ENCODE assay signal across 16 cellular contexts in genomic region chr12:83954071-83954789, GRCh38.
"Had no signal": no experiment of that assay in that cellular context is flagged by ENCODE, and none has a peak within 500 bp of the region (broad histone marks: within the 10 kb centered on the region; RNA-seq: fewer than 3 reads in every experiment).

No MANE protein-coding gene starts in this region.

- H3K36me3 Mint-ChIP-seq: activated naive CD4-positive, alpha-beta T cell treated with anti-CD3 and anti-CD28 coated beads, Interleukin-2, amount 10 ng/mL, durations not matched to agents 7 days and 5 days; stimulated activated memory B cell treated with anti-CD40 and anti-IgM and Interleukin-4, amounts not matched to agents 10 μg/mL and 1 μg/mL and 100 μg/mL, for 72 hours had no signal

- H3K4me3 Mint-ChIP-seq: activated CD4-positive, alpha-beta memory T cell treated with anti-CD3 and anti-CD28 coated beads, Interleukin-2, amount 10 ng/mL, durations not matched to agents 7 days and 5 days; activated naive CD4-positive, alpha-beta T cell treated with anti-CD3 and anti-CD28 coated beads, Interleukin-2, amount 10 ng/mL, durations not matched to agents 7 days and 5 days; activated T-cell treated with anti-CD3 and anti-CD28 coated beads, Interleukin-2, amount 50 U/mL, for 24 hours; naive B cell; stimulated activated memory B cell treated with anti-CD40 and anti-IgM and Interleukin-4, amounts not matched to agents 10 μg/mL and 1 μg/mL and 100 μg/mL, for 72 hours had no signal

- H3K9me3 Mint-ChIP-seq: activated CD4-positive, alpha-beta memory T cell treated with anti-CD3 and anti-CD28 coated beads, Interleukin-2, amount 10 ng/mL, durations not matched to agents 7 days and 5 days; activated naive CD4-positive, alpha-beta T cell treated with anti-CD3 and anti-CD28 coated beads, Interleukin-2, amount 10 ng/mL, durations not matched to agents 7 days and 5 days; activated T-cell treated with anti-CD3 and anti-CD28 coated beads, Interleukin-2, amount 50 U/mL, for 24 hours had no signal

- H3K36me3 ChIP-seq: esophagus muscularis mucosa, heart left ventricle, tibial nerve, vagina, WERI-Rb-1 had no signal

- H3K4me3 ChIP-seq: esophagus muscularis mucosa, heart left ventricle, lung, tibial nerve, vagina had no signal

- H3K79me2 ChIP-seq: parathyroid adenoma had no signal

- ATAC-seq: heart left ventricle; stimulated activated memory B cell treated with anti-CD40 and anti-IgM and Interleukin-4, amounts not matched to agents 10 μg/mL and 1 μg/mL and 100 μg/mL, for 72 hours had no signal

- H3K27me3 Mint-ChIP-seq: activated CD4-positive, alpha-beta memory T cell treated with anti-CD3 and anti-CD28 coated beads, Interleukin-2, amount 10 ng/mL, durations not matched to agents 7 days and 5 days; activated naive CD4-positive, alpha-beta T cell treated with anti-CD3 and anti-CD28 coated beads, Interleukin-2, amount 10 ng/mL, durations not matched to agents 7 days and 5 days; activated T-cell treated with anti-CD3 and anti-CD28 coated beads, Interleukin-2, amount 50 U/mL, for 24 hours; naive B cell; stimulated activated memory B cell treated with anti-CD40 and anti-IgM and Interleukin-4, amounts not matched to agents 10 μg/mL and 1 μg/mL and 100 μg/mL, for 72 hours had no signal

- H2AFZ ChIP-seq: parathyroid adenoma had no signal

- H3K4me1 Mint-ChIP-seq: activated CD4-positive, alpha-beta memory T cell treated with anti-CD3 and anti-CD28 coated beads, Interleukin-2, amount 10 ng/mL, durations not matched to agents 7 days and 5 days; activated naive CD4-positive, alpha-beta T cell treated with anti-CD3 and anti-CD28 coated beads, Interleukin-2, amount 10 ng/mL, durations not matched to agents 7 days and 5 days; naive B cell; stimulated activated memory B cell treated with anti-CD40 and anti-IgM and Interleukin-4, amounts not matched to agents 10 μg/mL and 1 μg/mL and 100 μg/mL, for 72 hours had no signal

- H3K27ac Mint-ChIP-seq: activated CD4-positive, alpha-beta memory T cell treated with anti-CD3 and anti-CD28 coated beads, Interleukin-2, amount 10 ng/mL, durations not matched to agents 7 days and 5 days; activated naive CD4-positive, alpha-beta T cell treated with anti-CD3 and anti-CD28 coated beads, Interleukin-2, amount 10 ng/mL, durations not matched to agents 7 days and 5 days; activated T-cell treated with anti-CD3 and anti-CD28 coated beads, Interleukin-2, amount 50 U/mL, for 24 hours; naive B cell; stimulated activated memory B cell treated with anti-CD40 and anti-IgM and Interleukin-4, amounts not matched to agents 10 μg/mL and 1 μg/mL and 100 μg/mL, for 72 hours had no signal

- DNase-seq: activated CD4-positive, alpha-beta memory T cell treated with anti-CD3 and anti-CD28 coated beads, Interleukin-2, amount 10 ng/mL, durations not matched to agents 7 days and 5 days; activated naive CD4-positive, alpha-beta T cell treated with anti-CD3 and anti-CD28 coated beads, Interleukin-2, amount 10 ng/mL, durations not matched to agents 7 days and 5 days; activated T-cell treated with anti-CD3 and anti-CD28 coated beads, Interleukin-2, amount 50 U/mL, for 24 hours; foreskin fibroblast; heart left ventricle; naive B cell; stimulated activated CD4-positive, alpha-beta T cell treated with anti-CD3 and anti-CD28 coated beads, Interleukin-2, amount 100 ng/mL, for 48 hours; T-helper 1 cell; T1000; WERI-Rb-1 had no signal

- H3K9me3 ChIP-seq: esophagus muscularis mucosa, vagina had no signal

- H3K9ac ChIP-seq: parathyroid adenoma had no signal

- H3K27ac ChIP-seq: esophagus muscularis mucosa, heart left ventricle, parathyroid adenoma, tibial nerve, vagina, WERI-Rb-1 had no signal

- H3K4me1 ChIP-seq: esophagus muscularis mucosa, heart left ventricle, parathyroid adenoma, vagina had no signal

- H3K27me3 ChIP-seq: esophagus muscularis mucosa, heart left ventricle, tibial nerve, vagina had no signal
